ENCODE assay signal across 10 cellular contexts in the genomic region with DNA sequence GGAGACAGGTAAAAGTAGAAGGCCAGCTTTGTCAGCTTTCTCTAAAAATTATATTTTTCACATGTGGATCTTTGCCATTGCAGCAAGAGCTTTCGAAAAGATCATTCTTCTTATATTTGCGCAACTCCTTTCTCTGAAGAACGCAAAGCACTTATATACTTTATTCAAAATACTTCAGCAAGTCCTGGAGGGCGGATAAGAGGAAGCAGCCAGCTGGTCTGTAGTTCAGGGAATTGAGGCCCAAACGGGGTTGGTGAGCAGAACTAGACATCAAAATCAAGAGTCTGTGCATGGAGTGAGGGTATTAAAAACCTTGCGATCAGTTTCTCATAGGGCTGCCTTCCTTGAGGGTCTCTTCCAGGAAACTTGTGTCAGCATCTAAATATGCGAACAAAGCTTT.
"Had no signal": no experiment of that assay in that cellular context is flagged by ENCODE, and none has a peak within 500 bp of the region (broad histone marks: within the 10 kb centered on the region; RNA-seq: fewer than 3 reads in every experiment).

No MANE protein-coding gene starts in this region.

- H3K36me3 ChIP-seq: lower lobe of right lung had no signal

- ATAC-seq: T-cell had no signal

- H3K27ac Mint-ChIP-seq: T-cell had no signal

- H3K9me3 Mint-ChIP-seq: activated naive CD8-positive, alpha-beta T cell treated with anti-CD3 and anti-CD28 coated beads for 36 hours; naive B cell; stimulated activated naive CD8-positive, alpha-beta T cell treated with anti-CD3 and anti-CD28 coated beads, Interleukin-15, Interleukin-2, amounts not matched to agents 100 ng/mL and 50 ng/mL, for 24 hours; T-cell had no signal

- H3K27ac ChIP-seq: lower lobe of right lung had no signal

- H3K27me3 Mint-ChIP-seq: activated naive CD8-positive, alpha-beta T cell treated with anti-CD3 and anti-CD28 coated beads for 36 hours; naive B cell; stimulated activated naive CD8-positive, alpha-beta T cell treated with anti-CD3 and anti-CD28 coated beads, Interleukin-15, Interleukin-2, amounts not matched to agents 100 ng/mL and 50 ng/mL, for 24 hours; T-cell had no signal

- H3K4me3 Mint-ChIP-seq: activated naive CD8-positive, alpha-beta T cell treated with anti-CD3 and anti-CD28 coated beads for 36 hours; stimulated activated naive CD8-positive, alpha-beta T cell treated with anti-CD3 and anti-CD28 coated beads, Interleukin-15, Interleukin-2, amounts not matched to agents 100 ng/mL and 50 ng/mL, for 24 hours had no signal

- DNase-seq: activated CD4-positive, alpha-beta T cell treated with anti-CD3 and anti-CD28 coated beads, Interleukin-2, amount 50 U/mL, for 1 hour; activated effector memory CD4-positive, alpha-beta T cell treated with Interleukin-2 at 50 U/mL for 16 hours; activated naive CD8-positive, alpha-beta T cell treated with anti-CD3 and anti-CD28 coated beads for 36 hours; activated T-cell treated with anti-CD3 and anti-CD28 coated beads for 4 hours; lower lobe of right lung; naive B cell; occipital lobe; stimulated activated CD4-positive, alpha-beta T cell treated with anti-CD3 and anti-CD28 coated beads, Interleukin-4, amount 100 ng/mL, for 24 hours; T-cell had no signal

- H3K4me3 ChIP-seq: lower lobe of right lung had no signal

- H3K9me3 ChIP-seq: lower lobe of right lung had no signal
